ENCODE assay signal across 8 cellular contexts in the genomic region with DNA sequence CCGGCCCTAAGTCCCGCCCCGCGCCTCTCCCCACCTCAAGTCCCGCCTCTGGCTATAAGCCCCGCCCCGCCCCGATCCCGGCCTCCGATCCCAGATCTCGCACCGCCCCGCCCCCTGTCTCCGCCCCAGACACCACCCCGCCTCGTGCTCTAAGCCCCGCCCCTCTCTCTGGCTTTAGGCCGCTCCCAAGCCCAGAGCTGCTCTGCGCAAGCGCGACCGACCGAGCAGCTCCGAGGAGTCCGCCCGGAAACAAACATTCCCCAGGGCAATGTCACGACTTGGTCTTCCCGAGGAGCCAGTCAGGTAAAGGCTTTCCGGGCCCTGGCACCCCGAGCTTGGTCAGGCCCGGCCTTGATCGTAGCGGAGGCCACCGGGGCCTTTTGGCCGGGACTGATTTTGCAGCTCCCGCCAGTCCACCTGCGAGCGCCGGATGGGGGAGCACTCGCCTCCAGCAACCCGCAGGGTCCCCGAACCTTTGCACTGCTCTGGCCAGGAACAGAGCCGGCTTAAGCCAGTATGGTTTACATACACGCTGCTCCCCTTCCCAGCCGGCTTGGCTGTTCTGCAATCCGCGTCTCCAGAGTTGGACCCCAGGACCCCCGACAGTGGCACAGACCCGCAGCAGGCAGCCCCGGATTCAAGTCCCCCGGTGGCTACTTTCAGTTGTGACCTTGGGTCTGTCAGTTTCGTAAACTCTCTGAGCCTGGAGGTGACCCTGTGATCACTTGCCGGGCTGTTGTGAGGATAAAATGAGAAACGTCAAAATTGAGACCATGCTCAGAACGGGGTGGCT. TPM values are rescaled to one million over a fixed set of nuclear protein-coding genes. Genes with fewer than 3 reads are reported as not detected.
DNase-seq lines count a peak whose midpoint lies in the region; ATAC-seq, FAIRE-seq and TF ChIP-seq lines count a peak whose summit lies in the region.

A gene (plus strand): TSS at position 200 of the 793 bp plus-strand sequence. CDS start 69 bp downstream, at position 269.

- peak within 1 kb of the TSS; percentile 91 for H3K9ac ChIP-seq in astrocyte (ENCODE audit: low read length)

- H3K27me3 Mint-ChIP-seq in T-helper 1 cell treated with Interleukin-12 subunit alpha and Interleukin-12 subunit beta and Interleukin-4 antibody, amounts not matched to agents 30 μg/mL and 1 μg/mL, for 36 hours (ENCODE audit: low read depth): no peaks in the 10 kb centered on the region
- peaks cover 3% of the 10 kb centered on the region for H3K27me3 Mint-ChIP-seq in astrocyte (ENCODE audit: low read depth, unreplicated experiment)

- H3K4me1 ChIP-seq in astrocyte (ENCODE audit: insufficient read depth, low read length) (peaks cover 9% of the 10 kb centered on the region), hepatocyte (ENCODE audit: insufficient read depth) (peaks cover 5% of the 10 kb centered on the region)

- peaks cover 13% of the 10 kb centered on the region for H3K4me1 Mint-ChIP-seq in T-helper 1 cell treated with Interleukin-12 subunit alpha and Interleukin-12 subunit beta and Interleukin-4 antibody, amounts not matched to agents 30 μg/mL and 1 μg/mL, for 36 hours (ENCODE audit: low read depth)
- H3K4me1 Mint-ChIP-seq in astrocyte (ENCODE audit: low read depth, unreplicated experiment): peaks cover 5% of the 10 kb centered on the region

- H3K79me2 ChIP-seq in astrocyte (ENCODE audit: insufficient read depth, low read length): no peaks in the 10 kb centered on the region
- no peaks in the 10 kb centered on the region for H3K79me2 ChIP-seq in hepatocyte

- peak within 1 kb of the TSS; percentile 95 for H3K4me2 ChIP-seq in astrocyte (ENCODE audit: low read length)
- H3K4me2 ChIP-seq in hepatocyte: peak within 1 kb of the TSS; percentile 94

- TF ChIP-seq CTCF in astrocyte (IDR thresholded peaks at IDR 0.05; ENCODE audit: insufficient read depth, low read depth, low read length) (no peak), hepatocyte (IDR thresholded peaks at IDR 0.05; ENCODE audit: poor library complexity) (peak; percentile 33)

- no peaks in the 10 kb centered on the region for H3K36me3 Mint-ChIP-seq in T-helper 1 cell treated with Interleukin-12 subunit alpha and Interleukin-12 subunit beta and Interleukin-4 antibody, amounts not matched to agents 30 μg/mL and 1 μg/mL, for 36 hours (ENCODE audit: low read depth)
- H3K36me3 Mint-ChIP-seq in astrocyte (ENCODE audit: low read depth, unreplicated experiment): peaks cover 4% of the 10 kb centered on the region

- 2% methylated on average over 45 of the region's 55 CpGs for WGBS in hepatocyte (ENCODE audit: low lambda C conversion rate, missing lambda C conversion rate)

- H3K4me3 Mint-ChIP-seq in T-helper 1 cell treated with Interleukin-12 subunit alpha and Interleukin-12 subunit beta and Interleukin-4 antibody, amounts not matched to agents 30 μg/mL and 1 μg/mL, for 36 hours: peak within 1 kb of the TSS; percentile 78
- peak within 1 kb of the TSS; percentile 89 for H3K4me3 Mint-ChIP-seq in astrocyte (ENCODE audit: unreplicated experiment)

- H3K27ac Mint-ChIP-seq in T-helper 1 cell treated with Interleukin-12 subunit alpha and Interleukin-12 subunit beta and Interleukin-4 antibody, amounts not matched to agents 30 μg/mL and 1 μg/mL, for 36 hours: peak within 1 kb of the TSS; percentile 81
- H3K27ac Mint-ChIP-seq in astrocyte (ENCODE audit: unreplicated experiment): peak within 1 kb of the TSS; percentile 85

- H2AFZ ChIP-seq in astrocyte (ENCODE audit: low read depth, low read length) (peak within 1 kb of the TSS; percentile 91), hepatocyte (peak within 1 kb of the TSS; percentile 97)

- ATAC-seq in GM18498 (IDR thresholded peaks at IDR 0.05; ENCODE audit: unreplicated experiment): peak; percentile 88
- ATAC-seq in HG02884 (IDR thresholded peaks at IDR 0.05; ENCODE audit: unreplicated experiment): peak; percentile 84

- H3K9me3 ChIP-seq in astrocyte (ENCODE audit: insufficient read depth, low read depth, low read length) (peaks cover 2% of the 10 kb centered on the region), hepatocyte (ENCODE audit: low read depth) (no peaks in the 10 kb centered on the region)

- peak; percentile 76 for DNase-seq in NCI-H146 treated with DMSO at 0.1 percent for 48 hours (lab: John Stamatoyannopoulos, UW; ENCODE audit: unreplicated experiment)
- DNase-seq in astrocyte (ENCODE audit: low read depth): peak; percentile 87
- peak; percentile 100 for DNase-seq in hepatocyte (ENCODE audit: low spot score)
- DNase-seq in renal cortical epithelial cell (ENCODE audit: low read depth): peak; percentile 92
- no peak for DNase-seq in OCI-M2 (lab: John Stamatoyannopoulos, UW; ENCODE audit: unreplicated experiment)

- H3K4me3 ChIP-seq in astrocyte (ENCODE audit: insufficient read depth, low read depth, low read length): peak within 1 kb of the TSS; percentile 82
- H3K4me3 ChIP-seq in hepatocyte: peak within 1 kb of the TSS; percentile 60

- no peaks in the 10 kb centered on the region for H3K9me2 ChIP-seq in hepatocyte (replicated peaks; ENCODE audit: insufficient read depth)

- no peak for FAIRE-seq in astrocyte (lab: Jason Lieb, UNC)

- H3K36me3 ChIP-seq in astrocyte (ENCODE audit: insufficient read depth, low read length) (no peaks in the 10 kb centered on the region), hepatocyte (replicated peaks; ENCODE audit: insufficient read depth, low read depth) (no peaks in the 10 kb centered on the region)

- no peaks in the 10 kb centered on the region for H4K20me1 ChIP-seq in astrocyte (ENCODE audit: insufficient read depth, low read length)
- no peaks in the 10 kb centered on the region for H4K20me1 ChIP-seq in hepatocyte (ENCODE audit: insufficient read depth, poor library complexity, severe bottlenecking)

- H3K27me3 ChIP-seq in astrocyte (ENCODE audit: insufficient read depth, low read length): no peaks in the 10 kb centered on the region
- no peaks in the 10 kb centered on the region for H3K27me3 ChIP-seq in hepatocyte

- peaks cover 4% of the 10 kb centered on the region for H3K9me3 Mint-ChIP-seq in T-helper 1 cell treated with Interleukin-12 subunit alpha and Interleukin-12 subunit beta and Interleukin-4 antibody, amounts not matched to agents 30 μg/mL and 1 μg/mL, for 36 hours
- peaks cover 3% of the 10 kb centered on the region for H3K9me3 Mint-ChIP-seq in astrocyte (ENCODE audit: unreplicated experiment)

- H3K27ac ChIP-seq in astrocyte (ENCODE audit: low read depth, low read length) (peak within 1 kb of the TSS; percentile 69), hepatocyte (peak within 1 kb of the TSS; percentile 92)

RNA-seq across cellular contexts. Expression of the gene that starts here (rescaled TPM):
- total RNA-seq in astrocyte: 3.5 and 3.7 TPM in 2 replicates
- 10.3 and 11.8 TPM in 2 replicates for total RNA-seq in hepatocyte
- 15.9 and 16.7 TPM in 2 replicates for polyA plus RNA-seq in hepatocyte
- 0.52 and 4.1 TPM in 2 replicates for total RNA-seq in renal cortical epithelial cell
